23 cellular contexts compared by ENCODE assay signal in the genomic region with DNA sequence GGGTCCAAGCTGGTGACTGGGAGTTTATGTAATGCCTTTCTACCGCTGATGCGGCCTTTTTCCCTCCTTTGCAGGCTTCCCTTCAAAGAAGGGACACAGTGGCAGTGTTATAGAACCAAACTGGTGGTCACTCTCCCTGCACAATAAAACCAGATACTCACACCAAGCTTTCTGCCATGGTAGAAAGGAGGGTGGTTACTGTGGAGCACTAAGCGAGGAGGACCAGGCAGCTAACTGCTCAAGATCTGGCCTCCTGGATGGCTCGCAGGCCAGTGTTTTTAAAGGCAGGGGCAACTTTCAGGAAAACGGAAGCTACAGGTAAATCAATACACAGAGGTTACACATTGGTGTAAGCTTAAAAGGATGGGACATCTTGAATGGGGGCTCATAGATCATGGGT.
DNase-seq lines count a peak whose midpoint lies in the region; ATAC-seq, FAIRE-seq and TF ChIP-seq lines count a peak whose summit lies in the region.
"Had no signal": no experiment of that assay in that cellular context is flagged by ENCODE, and none has a peak within 500 bp of the region (broad histone marks: within the 10 kb centered on the region; RNA-seq: fewer than 3 reads in every experiment).

No MANE protein-coding gene starts in this region.

- no peak overlapping the region for H2BK15ac ChIP-seq in H1 (ENCODE audit: low read length)

- TF ChIP-seq POLR2A in HepG2 (IDR thresholded peaks at IDR 0.05; ENCODE audit: insufficient read depth in 1 of 2, low read depth in 2 of 2, low read length in 2 of 2) (no peak), right lobe of liver (IDR thresholded peaks at IDR 0.05) (no peak), H1 (IDR thresholded peaks at IDR 0.05; ENCODE audit: control extremely low read depth in 1 of 2, low read depth in 2 of 2, low read length in 2 of 2) (no peak)

- no TSS peak for BruUV-seq in HepG2 (replicated peaks; lab: Mats Ljungman, UMichigan)

- H2AFZ ChIP-seq in HepG2 (ENCODE audit: low read length), result no peak overlapping the region
- no peak overlapping the region for H2AFZ ChIP-seq in H1 (ENCODE audit: low read length)

- H3K4me2 ChIP-seq in HepG2 (ENCODE audit: low read depth, low read length) (peak overlapping the region; percentile 36; the same call in 1 of the 2 replicates), H1 (ENCODE audit: insufficient read depth in 1 of 2, low read depth in 2 of 2, low read length in 2 of 2) (no peak overlapping the region)
- H3K4me2 ChIP-seq: A549; BLaER1 treated with 17β-estradiol and CSF1 and Interleukin-3, amounts not matched to agents 10 nM and 100 nM had no signal

- H3K36me3 ChIP-seq in HepG2 (replicated peaks in 1 of 2; ENCODE audit: control insufficient read depth in 1 of 2, insufficient read depth in 2 of 2, low read length in 2 of 2), result no peaks in the 10 kb centered on the region
- H3K36me3 ChIP-seq in right lobe of liver, result no peaks in the 10 kb centered on the region
- H3K36me3 ChIP-seq in H1 (ENCODE audit: control insufficient read depth in 2 of 4, insufficient read depth in 4 of 4, low read length in 3 of 4), result no peaks in the 10 kb centered on the region
- H3K36me3 ChIP-seq: BLaER1 treated with 17β-estradiol and CSF1 and Interleukin-3, amounts not matched to agents 10 nM and 100 nM had no signal

- H3K4me1 Mint-ChIP-seq in nephron, result peaks cover 14% of the 10 kb centered on the region
- H3K4me1 Mint-ChIP-seq: B cell had no signal

- no peak overlapping the region for H3K14ac ChIP-seq in H1 (ENCODE audit: insufficient read length)

- H4K20me1 ChIP-seq in HepG2 (ENCODE audit: insufficient read depth, low read length), result no peaks in the 10 kb centered on the region
- H4K20me1 ChIP-seq in H1 (replicated peaks in 1 of 2; ENCODE audit: control insufficient read depth in 1 of 2, insufficient read depth in 2 of 2, low read length in 2 of 2), result no peaks in the 10 kb centered on the region
- H4K20me1 ChIP-seq: BLaER1 treated with 17β-estradiol and CSF1 and Interleukin-3, amounts not matched to agents 10 nM and 100 nM had no signal

- H3K27ac ChIP-seq in HepG2 (ENCODE audit: extremely low read length, insufficient read depth, low read length), result no peak overlapping the region
- no peak overlapping the region for H3K27ac ChIP-seq in right lobe of liver
- H3K27ac ChIP-seq in H1 (ENCODE audit: low read depth, low read length), result no peak overlapping the region
- H3K27ac ChIP-seq: 22Rv1; A549; BLaER1 treated with 17β-estradiol and CSF1 and Interleukin-3, amounts not matched to agents 10 nM and 100 nM; C4-2B had no signal

- H4K91ac ChIP-seq in H1 (replicated peaks; ENCODE audit: insufficient read length, low read length), result no peak overlapping the region

- no peak for DNase-seq in HepG2 (ENCODE audit: low spot score)
- DNase-seq in right lobe of liver, result no peak
- no peak for DNase-seq in H1 (ENCODE audit: low read depth in 1 of 2, low spot score in 2 of 2)
- DNase-seq in NCI-H2107 treated with DMSO at 0.1 percent for 48 hours (lab: John Stamatoyannopoulos, UW; ENCODE audit: unreplicated experiment), result no peak
- DNase-seq in HuH-7.5 (ENCODE audit: low spot score), result no peak
- DNase-seq in middle frontal gyrus (ENCODE audit: extremely low spot score, low spot score), result no peak
- DNase-seq: AML-193; Caco-2; Calu3; CD4-positive, alpha-beta T cell; DMS79 treated with DMSO at 0.1 percent for 48 hours; GF-D8 had no signal

- H3K27ac Mint-ChIP-seq in nephron, result peak overlapping the region in 2 of 3 experiments; percentile 32 to 68
- H3K27ac Mint-ChIP-seq: B cell; CD4-positive, alpha-beta T cell; CD8-positive, alpha-beta T cell had no signal

- 26% methylated on average over 5 of the region's 5 CpGs for WGBS in HepG2 (ENCODE audit: low lambda C conversion rate)
- WGBS in right lobe of liver (ENCODE audit: insufficient coverage, low coverage, low lambda C conversion rate, missing lambda C conversion rate), result 75% methylated on average over 4 of the region's 5 CpGs
- 92% methylated on average over 5 of the region's 5 CpGs; no CpG with 5 or more reads in 1 of the 2 experiments for WGBS in H1 (ENCODE audit: extremely low coverage in 1 of 2, insufficient coverage in 1 of 2, insufficient read length in 1 of 2, insufficient replicate concordance in 2 of 2, low coverage in 1 of 2, low lambda C conversion rate in 2 of 2, missing lambda C conversion rate in 1 of 2), 2 experiments

- TF ChIP-seq EP300 in HepG2 (IDR thresholded peaks at IDR 0.05; ENCODE audit: low read depth in 2 of 2, low read length in 2 of 2), result no peak
- no peak for TF ChIP-seq EP300 in HepG2 (CRISPR knock-in tag; IDR thresholded peaks at IDR 0.05; ENCODE audit: borderline replicate concordance)
- TF ChIP-seq EP300 in H1 (IDR thresholded peaks at IDR 0.05; ENCODE audit: borderline replicate concordance in 1 of 2, low read depth in 2 of 2, low read length in 2 of 2), result no peak

- TF ChIP-seq CTCF in HepG2 (CRISPR knock-in tag; IDR thresholded peaks at IDR 0.05) (no peak), right lobe of liver (IDR thresholded peaks at IDR 0.05) (no peak), H1 (IDR thresholded peaks at IDR 0.05; ENCODE audit: control extremely low read depth in 1 of 3, insufficient read depth in 1 of 3, low read depth in 1 of 3, low read length in 3 of 3) (no peak), nephron (IDR thresholded peaks at IDR 0.05; ENCODE audit: unreplicated experiment in 3 of 3) (no peak)

- no peak overlapping the region for H3K23ac ChIP-seq in H1 (ENCODE audit: insufficient read length)

- H3K79me2 ChIP-seq in HepG2 (ENCODE audit: insufficient read depth, low read length), result no peaks in the 10 kb centered on the region
- no peaks in the 10 kb centered on the region for H3K79me2 ChIP-seq in H1 (ENCODE audit: control insufficient read depth in 1 of 2, insufficient read depth in 2 of 2, low read length in 2 of 2)

- H3K9me3 Mint-ChIP-seq in nephron, result no peaks in the 10 kb centered on the region
- H3K9me3 Mint-ChIP-seq: CD4-positive, alpha-beta T cell; CD8-positive, alpha-beta T cell had no signal

- intact Hi-C loops in HepG2 (cut with micrococcal nuclease; ENCODE audit: unreplicated experiment), result no loop called here
- intact Hi-C loops in right lobe of liver (cut with DNase I), result no loop called here

- in situ Hi-C loops in HepG2 (cut with HindIII; ENCODE audit: extremely low pct_ligation_motif_present, low pct_unique_long_range_greater_than_20kb), result no loop called here

- no peak overlapping the region for H3K4ac ChIP-seq in H1 (replicated peaks; ENCODE audit: insufficient read length, low read depth, low read length)

- no peak overlapping the region for H3K9ac ChIP-seq in HepG2 (ENCODE audit: insufficient read depth, low read depth, low read length)
- H3K9ac ChIP-seq in H1 (replicated peaks in 1 of 4; ENCODE audit: extremely low read depth in 1 of 4, low read depth in 3 of 4, low read length in 3 of 4), result no peak overlapping the region
- H3K9ac ChIP-seq: BLaER1 treated with 17β-estradiol and CSF1 and Interleukin-3, amounts not matched to agents 10 nM and 100 nM had no signal

- H2BK5ac ChIP-seq in H1 (ENCODE audit: low read depth, low read length), result no peak overlapping the region

- no peak overlapping the region for H2BK20ac ChIP-seq in H1 (ENCODE audit: low read length)

- FAIRE-seq in HepG2 (lab: Jason Lieb, UNC), result no peak
- no peak for FAIRE-seq in H1 (lab: Jason Lieb, UNC)
- FAIRE-seq: A549, D721Med, G401.6, GM12891, GM19239 had no signal

- H4K5ac ChIP-seq in H1 (ENCODE audit: insufficient read length, low read depth, low read length), result no peak overlapping the region

- no peaks in the 10 kb centered on the region for H3K9me3 ChIP-seq in HepG2 (ENCODE audit: low read length)
- H3K9me3 ChIP-seq in right lobe of liver, result no peaks in the 10 kb centered on the region
- H3K9me3 ChIP-seq in H1 (ENCODE audit: insufficient read depth in 2 of 2, low read depth in 1 of 2, low read length in 1 of 2), result no peaks in the 10 kb centered on the region
- H3K9me3 ChIP-seq: A549; BLaER1 treated with 17β-estradiol and CSF1 and Interleukin-3, amounts not matched to agents 10 nM and 100 nM; Caco-2 had no signal

- peaks cover 32% of the 10 kb centered on the region for H3K4me1 ChIP-seq in HepG2 (ENCODE audit: insufficient read depth, low read length)
- H3K4me1 ChIP-seq in right lobe of liver, result no peaks in the 10 kb centered on the region
- H3K4me1 ChIP-seq in H1 (replicated peaks in 1 of 4; ENCODE audit: control insufficient read depth in 3 of 4, insufficient read depth in 4 of 4, low read length in 3 of 4), result peaks cover 0 to 6% (median 0%) of the 10 kb centered on the region in 4 experiments; a peak in 2 of 7 replicates

- CTCF ChIA-PET in HepG2 (lab: Yijun Ruan, JAX; ENCODE audit: low intra/inter-chr PET ratio, low total read pairs), result no interaction called here
- CTCF ChIA-PET in H1 (lab: Charles Lee; ENCODE audit: partially characterized antibody), result interaction anchor here (1.0 to 2.9 kb wide), 3 partner anchors 15 to 46 kb away, joined by 3 to 18 read pairs (median 4); no protein-coding TSS in a partner anchor

- H3K27me3 Mint-ChIP-seq in nephron (ENCODE audit: low read depth), result peaks cover 4% of the 10 kb centered on the region

- H3K79me1 ChIP-seq in H1 (ENCODE audit: low read depth, low read length), result no peaks in the 10 kb centered on the region

- peaks cover 0 to 13% of the 10 kb centered on the region in 2 experiments; a peak in 1 of 5 replicates for H3K27me3 ChIP-seq in HepG2 (ENCODE audit: control insufficient read depth in 1 of 2, insufficient read depth in 2 of 2, low read length in 2 of 2)
- H3K27me3 ChIP-seq in right lobe of liver, result no peaks in the 10 kb centered on the region
- no peaks in the 10 kb centered on the region for H3K27me3 ChIP-seq in H1 (replicated peaks in 1 of 4; ENCODE audit: control insufficient read depth in 3 of 4, extremely low read depth in 1 of 4, insufficient read depth in 3 of 4, low read length in 3 of 4)
- H3K27me3 ChIP-seq: BLaER1 treated with 17β-estradiol and CSF1 and Interleukin-3, amounts not matched to agents 10 nM and 100 nM had no signal

- no peak overlapping the region for H3K4me3 Mint-ChIP-seq in nephron
- H3K4me3 Mint-ChIP-seq: B cell; CD4-positive, alpha-beta T cell; CD8-positive, alpha-beta T cell had no signal

- no peak overlapping the region for H3K56ac ChIP-seq in H1 (replicated peaks; ENCODE audit: insufficient read length, low read depth, low read length)

- POLR2A ChIA-PET in HepG2 (lab: Yijun Ruan, JAX) (interaction anchor here (1.3 kb wide), 1 partner anchor 21 kb away, joined by 3 read pairs; no protein-coding TSS in a partner anchor), H1 (lab: Charles Lee; ENCODE audit: partially characterized antibody) (no interaction called here)

- no peak overlapping the region for H4K8ac ChIP-seq in H1 (ENCODE audit: extremely low read depth, insufficient read depth, low read length)

- H2AK5ac ChIP-seq in H1 (ENCODE audit: low read depth, low read length), result 0 out of 2 replicates have a peak overlapping the region, but pooled peaks have one; percentile 32

- no peaks in the 10 kb centered on the region for H3K36me3 Mint-ChIP-seq in nephron (ENCODE audit: low read depth)
- H3K36me3 Mint-ChIP-seq: CD8-positive, alpha-beta T cell had no signal

- no peaks in the 10 kb centered on the region; the same call in 1 of the 2 replicates for H3K23me2 ChIP-seq in H1 (ENCODE audit: low read depth, low read length)

- ATAC-seq in HepG2, result peak; percentile 20; the same call in 1 of the 3 replicates
- no peak for ATAC-seq in right lobe of liver
- ATAC-seq: A549; CD8-positive, alpha-beta T cell had no signal

- H3K4me3 ChIP-seq in HepG2 (replicated peaks in 1 of 3; ENCODE audit: insufficient read depth in 1 of 3, low read depth in 2 of 3, low read length in 3 of 3), result no peak overlapping the region
- H3K4me3 ChIP-seq in right lobe of liver, result no peak overlapping the region
- no peak overlapping the region for H3K4me3 ChIP-seq in H1 (ENCODE audit: extremely low read depth in 1 of 4, insufficient read depth in 2 of 4, low read depth in 3 of 4, low read length in 4 of 4)
- H3K4me3 ChIP-seq: A549; BLaER1 treated with 17β-estradiol and CSF1 and Interleukin-3, amounts not matched to agents 10 nM and 100 nM had no signal

- TF ChIP-seq RAD21 in HepG2 (CRISPR knock-in tag; IDR thresholded peaks at IDR 0.05), result no peak
- TF ChIP-seq RAD21 in H1 (IDR thresholded peaks at IDR 0.05 in 1 of 2, conservative IDR thresholded peaks at IDR 0.05 in 1 of 2; ENCODE audit: low read depth in 2 of 2, low read length in 2 of 2), result no peak

- no peak overlapping the region for H2BK12ac ChIP-seq in H1 (ENCODE audit: low read depth, low read length)

- no peak overlapping the region for H2BK120ac ChIP-seq in H1 (replicated peaks; ENCODE audit: low read depth, low read length)

- H3K18ac ChIP-seq in H1 (ENCODE audit: extremely low read depth, low read length), result no peak overlapping the region
